Comparison of ENCODE assay signal across 22 cellular contexts in genomic region chr22:43409800-43410199, GRCh38. TPM values are rescaled to one million over a fixed set of nuclear protein-coding genes. Genes with fewer than 3 reads are reported as not detected.
"Had no signal": no experiment of that assay in that cellular context is flagged by ENCODE, and none has a peak within 500 bp of the region (broad histone marks: within the 10 kb centered on the region; RNA-seq: fewer than 3 reads in every experiment).

No MANE protein-coding gene starts in this region.

- H3K27ac ChIP-seq: ascending aorta, breast epithelium, coronary artery, left lung, sigmoid colon, thoracic aorta, upper lobe of right lung had no signal

- H3K9me3 ChIP-seq: ascending aorta, breast epithelium, left lung, sigmoid colon, thoracic aorta, upper lobe of right lung had no signal

- ATAC-seq: activated T-cell treated with anti-CD3 and anti-CD28 coated beads, Interleukin-2, amount 50 U/mL, for 72 hours; left lung; stimulated activated naive B cell treated with anti-CD40 and anti-IgM and Interleukin-4, amounts not matched to agents 10 μg/mL and 1 μg/mL and 100 μg/mL, for 72 hours; upper lobe of right lung had no signal

- H3K4me1 Mint-ChIP-seq: stimulated activated naive B cell treated with anti-CD40 and anti-IgM and Interleukin-4, amounts not matched to agents 10 μg/mL and 1 μg/mL and 100 μg/mL, for 72 hours had no signal

- H3K4me1 ChIP-seq: ascending aorta, breast epithelium, left lung, upper lobe of right lung had no signal

- DNase-seq: activated CD4-positive, CD25-positive, alpha-beta regulatory T cell treated with anti-CD3 and anti-CD28 coated beads, Interleukin-2, amount 50 U/mL, for 72 hours; activated effector memory CD4-positive, alpha-beta T cell treated with anti-CD3 and anti-CD28 coated beads, Interleukin-2, amount 50 U/mL, for 16 hours; activated naive CD4-positive, alpha-beta T cell treated with anti-CD3 and anti-CD28 coated beads, Interleukin-2, amount 50 U/mL, for 16 hours; activated T-cell treated with anti-CD3 and anti-CD28 coated beads, Interleukin-2, amount 50 U/mL, for 72 hours; erythroblast; head of caudate nucleus; kidney; left lung; sigmoid colon; stimulated activated CD4-positive, alpha-beta T cell treated with anti-CD3 and anti-CD28 coated beads, Interleukin-4, amount 100 ng/mL, for 24 hours; stimulated activated naive B cell treated with anti-CD40 and anti-IgM and Interleukin-4, amounts not matched to agents 10 μg/mL and 1 μg/mL and 100 μg/mL, for 72 hours; upper lobe of right lung had no signal

- FAIRE-seq: endometrium, frontal cortex, kidney had no signal

- H3K9me3 Mint-ChIP-seq: activated T-cell treated with anti-CD3 and anti-CD28 coated beads, Interleukin-2, amount 50 U/mL, for 72 hours; stimulated activated naive B cell treated with anti-CD40 and anti-IgM and Interleukin-4, amounts not matched to agents 10 μg/mL and 1 μg/mL and 100 μg/mL, for 72 hours; T-helper 1 cell treated with Interleukin-12 subunit alpha and Interleukin-12 subunit beta and Interleukin-4 antibody, amounts not matched to agents 30 μg/mL and 1 μg/mL, for 36 hours had no signal

- H3K36me3 Mint-ChIP-seq: stimulated activated naive B cell treated with anti-CD40 and anti-IgM and Interleukin-4, amounts not matched to agents 10 μg/mL and 1 μg/mL and 100 μg/mL, for 72 hours had no signal

- H3K4me3 ChIP-seq: ascending aorta, breast epithelium, coronary artery, left lung, sigmoid colon, thoracic aorta, upper lobe of right lung had no signal

- H3K27ac Mint-ChIP-seq: activated T-cell treated with anti-CD3 and anti-CD28 coated beads, Interleukin-2, amount 50 U/mL, for 72 hours; stimulated activated naive B cell treated with anti-CD40 and anti-IgM and Interleukin-4, amounts not matched to agents 10 μg/mL and 1 μg/mL and 100 μg/mL, for 72 hours; T-helper 1 cell treated with Interleukin-12 subunit alpha and Interleukin-12 subunit beta and Interleukin-4 antibody, amounts not matched to agents 30 μg/mL and 1 μg/mL, for 36 hours had no signal

- H3K4me3 Mint-ChIP-seq: activated T-cell treated with anti-CD3 and anti-CD28 coated beads, Interleukin-2, amount 50 U/mL, for 72 hours; stimulated activated naive B cell treated with anti-CD40 and anti-IgM and Interleukin-4, amounts not matched to agents 10 μg/mL and 1 μg/mL and 100 μg/mL, for 72 hours; T-helper 1 cell treated with Interleukin-12 subunit alpha and Interleukin-12 subunit beta and Interleukin-4 antibody, amounts not matched to agents 30 μg/mL and 1 μg/mL, for 36 hours had no signal

- H3K36me3 ChIP-seq: ascending aorta, breast epithelium, left lung, sigmoid colon, thoracic aorta, upper lobe of right lung had no signal

RNA-seq across cellular contexts. Expression of gene MPPED1, which starts 2.0 kb away (rescaled TPM):
- total RNA-seq: activated CD8-positive, alpha-beta memory T cell treated with anti-CD3 and anti-CD28 coated beads for 36 hours; activated T-cell treated with anti-CD3 and anti-CD28 coated beads, Interleukin-2, amount 50 U/mL, for 72 hours; ascending aorta; kidney; left lung; mononuclear cell; renal cortical epithelial cell; sigmoid colon; thoracic aorta; upper lobe of right lung had no signal
- polyA plus RNA-seq: sigmoid colon had no signal
